8 cellular contexts compared by ENCODE assay signal in genomic region chr3:4492240-4493007, GRCh38. TPM values are rescaled to one million over a fixed set of nuclear protein-coding genes. Genes with fewer than 3 reads are reported as not detected.
A peak's percentile ranks its signal among the peaks of the same experiment; 100 is the strongest.
DNase-seq lines count a peak whose midpoint lies in the region; ATAC-seq and TF ChIP-seq lines count a peak whose summit lies in the region.

No MANE protein-coding gene starts in this region.

- H3K4me3 ChIP-seq in mucosa of descending colon (peak overlapping the region; percentile 45), stomach smooth muscle (ENCODE audit: low read length in 2 of 2) (peak overlapping the region; percentile 89 to 95)

- TF ChIP-seq CTCF in mucosa of descending colon (IDR thresholded peaks at IDR 0.05): no peak

- ATAC-seq in mucosa of descending colon (peak; percentile 52), GM21825 (IDR thresholded peaks at IDR 0.05; ENCODE audit: unreplicated experiment) (no peak)

- H3K4me1 ChIP-seq in mucosa of descending colon (ENCODE audit: low read depth) (peaks cover 3% of the 10 kb centered on the region), stomach smooth muscle (ENCODE audit: control insufficient read depth, insufficient read depth, low read length) (peaks cover 13% of the 10 kb centered on the region)

- H3K27ac ChIP-seq in epithelial cell of prostate: peak overlapping the region; percentile 53
- H3K27ac ChIP-seq in stomach smooth muscle (ENCODE audit: low read length): peak overlapping the region; percentile 80

- DNase-seq in CD1c-positive myeloid dendritic cell (ENCODE audit: extremely low spot score) (peak; percentile 59), HCEC 1CT (peak; percentile 58), NOMO-1 (lab: John Stamatoyannopoulos, UW; ENCODE audit: unreplicated experiment in 2 of 2) (peak; percentile 43 to 45), activated T-cell treated with anti-CD3 and anti-CD28 coated beads for 4 hours (peak; percentile 34), epithelial cell of prostate (ENCODE audit: low read depth, low spot score) (peak; percentile 36), mucosa of descending colon (peak; percentile 60 to 74 (median 61))

- H3K27me3 ChIP-seq in stomach smooth muscle (ENCODE audit: control insufficient read depth in 1 of 2, insufficient read depth in 2 of 2, low read length in 2 of 2): no peaks in the 10 kb centered on the region

- H3K9ac ChIP-seq in stomach smooth muscle (ENCODE audit: low read length in 2 of 2): peak overlapping the region; percentile 81 to 85

- H3K9me3 ChIP-seq in mucosa of descending colon: no peaks in the 10 kb centered on the region
- H3K9me3 ChIP-seq in stomach smooth muscle (ENCODE audit: control insufficient read depth in 2 of 2, low read length in 2 of 2): no peaks in the 10 kb centered on the region

- intact Hi-C loops in mucosa of descending colon (cut with DNase I, micrococcal nuclease): no loop called here

- no peaks in the 10 kb centered on the region for H3K36me3 ChIP-seq in mucosa of descending colon (ENCODE audit: low read depth)
- H3K36me3 ChIP-seq in stomach smooth muscle (ENCODE audit: control insufficient read depth in 2 of 2, insufficient read depth in 2 of 2, low read length in 2 of 2): no peaks in the 10 kb centered on the region

RNA-seq across cellular contexts. Expression of gene ITPR1, which starts 0.7 kb away (rescaled TPM):
- 10 to 100 TPM; 10.7 to 80.2 (median 20.7) TPM for total RNA-seq in mucosa of descending colon

RNA-seq across cellular contexts. Expression of gene SUMF1, which starts 25.4 kb away (rescaled TPM):
- 10 to 100 TPM; 29.3 to 38.3 (median 32.1) TPM for total RNA-seq in mucosa of descending colon
